ENCODE assay signal across 1 cellular context in genomic region chr12:104956870-104957301, GRCh38.
TF ChIP-seq lines count a peak whose summit lies in the region.

No MANE protein-coding gene starts in this region.

TF ChIP-seq in H1, 55 proteins besides CTCF, POLR2A, EP300 and RAD21 (continued from another document):
- TF ChIP-seq, protein P1, sequence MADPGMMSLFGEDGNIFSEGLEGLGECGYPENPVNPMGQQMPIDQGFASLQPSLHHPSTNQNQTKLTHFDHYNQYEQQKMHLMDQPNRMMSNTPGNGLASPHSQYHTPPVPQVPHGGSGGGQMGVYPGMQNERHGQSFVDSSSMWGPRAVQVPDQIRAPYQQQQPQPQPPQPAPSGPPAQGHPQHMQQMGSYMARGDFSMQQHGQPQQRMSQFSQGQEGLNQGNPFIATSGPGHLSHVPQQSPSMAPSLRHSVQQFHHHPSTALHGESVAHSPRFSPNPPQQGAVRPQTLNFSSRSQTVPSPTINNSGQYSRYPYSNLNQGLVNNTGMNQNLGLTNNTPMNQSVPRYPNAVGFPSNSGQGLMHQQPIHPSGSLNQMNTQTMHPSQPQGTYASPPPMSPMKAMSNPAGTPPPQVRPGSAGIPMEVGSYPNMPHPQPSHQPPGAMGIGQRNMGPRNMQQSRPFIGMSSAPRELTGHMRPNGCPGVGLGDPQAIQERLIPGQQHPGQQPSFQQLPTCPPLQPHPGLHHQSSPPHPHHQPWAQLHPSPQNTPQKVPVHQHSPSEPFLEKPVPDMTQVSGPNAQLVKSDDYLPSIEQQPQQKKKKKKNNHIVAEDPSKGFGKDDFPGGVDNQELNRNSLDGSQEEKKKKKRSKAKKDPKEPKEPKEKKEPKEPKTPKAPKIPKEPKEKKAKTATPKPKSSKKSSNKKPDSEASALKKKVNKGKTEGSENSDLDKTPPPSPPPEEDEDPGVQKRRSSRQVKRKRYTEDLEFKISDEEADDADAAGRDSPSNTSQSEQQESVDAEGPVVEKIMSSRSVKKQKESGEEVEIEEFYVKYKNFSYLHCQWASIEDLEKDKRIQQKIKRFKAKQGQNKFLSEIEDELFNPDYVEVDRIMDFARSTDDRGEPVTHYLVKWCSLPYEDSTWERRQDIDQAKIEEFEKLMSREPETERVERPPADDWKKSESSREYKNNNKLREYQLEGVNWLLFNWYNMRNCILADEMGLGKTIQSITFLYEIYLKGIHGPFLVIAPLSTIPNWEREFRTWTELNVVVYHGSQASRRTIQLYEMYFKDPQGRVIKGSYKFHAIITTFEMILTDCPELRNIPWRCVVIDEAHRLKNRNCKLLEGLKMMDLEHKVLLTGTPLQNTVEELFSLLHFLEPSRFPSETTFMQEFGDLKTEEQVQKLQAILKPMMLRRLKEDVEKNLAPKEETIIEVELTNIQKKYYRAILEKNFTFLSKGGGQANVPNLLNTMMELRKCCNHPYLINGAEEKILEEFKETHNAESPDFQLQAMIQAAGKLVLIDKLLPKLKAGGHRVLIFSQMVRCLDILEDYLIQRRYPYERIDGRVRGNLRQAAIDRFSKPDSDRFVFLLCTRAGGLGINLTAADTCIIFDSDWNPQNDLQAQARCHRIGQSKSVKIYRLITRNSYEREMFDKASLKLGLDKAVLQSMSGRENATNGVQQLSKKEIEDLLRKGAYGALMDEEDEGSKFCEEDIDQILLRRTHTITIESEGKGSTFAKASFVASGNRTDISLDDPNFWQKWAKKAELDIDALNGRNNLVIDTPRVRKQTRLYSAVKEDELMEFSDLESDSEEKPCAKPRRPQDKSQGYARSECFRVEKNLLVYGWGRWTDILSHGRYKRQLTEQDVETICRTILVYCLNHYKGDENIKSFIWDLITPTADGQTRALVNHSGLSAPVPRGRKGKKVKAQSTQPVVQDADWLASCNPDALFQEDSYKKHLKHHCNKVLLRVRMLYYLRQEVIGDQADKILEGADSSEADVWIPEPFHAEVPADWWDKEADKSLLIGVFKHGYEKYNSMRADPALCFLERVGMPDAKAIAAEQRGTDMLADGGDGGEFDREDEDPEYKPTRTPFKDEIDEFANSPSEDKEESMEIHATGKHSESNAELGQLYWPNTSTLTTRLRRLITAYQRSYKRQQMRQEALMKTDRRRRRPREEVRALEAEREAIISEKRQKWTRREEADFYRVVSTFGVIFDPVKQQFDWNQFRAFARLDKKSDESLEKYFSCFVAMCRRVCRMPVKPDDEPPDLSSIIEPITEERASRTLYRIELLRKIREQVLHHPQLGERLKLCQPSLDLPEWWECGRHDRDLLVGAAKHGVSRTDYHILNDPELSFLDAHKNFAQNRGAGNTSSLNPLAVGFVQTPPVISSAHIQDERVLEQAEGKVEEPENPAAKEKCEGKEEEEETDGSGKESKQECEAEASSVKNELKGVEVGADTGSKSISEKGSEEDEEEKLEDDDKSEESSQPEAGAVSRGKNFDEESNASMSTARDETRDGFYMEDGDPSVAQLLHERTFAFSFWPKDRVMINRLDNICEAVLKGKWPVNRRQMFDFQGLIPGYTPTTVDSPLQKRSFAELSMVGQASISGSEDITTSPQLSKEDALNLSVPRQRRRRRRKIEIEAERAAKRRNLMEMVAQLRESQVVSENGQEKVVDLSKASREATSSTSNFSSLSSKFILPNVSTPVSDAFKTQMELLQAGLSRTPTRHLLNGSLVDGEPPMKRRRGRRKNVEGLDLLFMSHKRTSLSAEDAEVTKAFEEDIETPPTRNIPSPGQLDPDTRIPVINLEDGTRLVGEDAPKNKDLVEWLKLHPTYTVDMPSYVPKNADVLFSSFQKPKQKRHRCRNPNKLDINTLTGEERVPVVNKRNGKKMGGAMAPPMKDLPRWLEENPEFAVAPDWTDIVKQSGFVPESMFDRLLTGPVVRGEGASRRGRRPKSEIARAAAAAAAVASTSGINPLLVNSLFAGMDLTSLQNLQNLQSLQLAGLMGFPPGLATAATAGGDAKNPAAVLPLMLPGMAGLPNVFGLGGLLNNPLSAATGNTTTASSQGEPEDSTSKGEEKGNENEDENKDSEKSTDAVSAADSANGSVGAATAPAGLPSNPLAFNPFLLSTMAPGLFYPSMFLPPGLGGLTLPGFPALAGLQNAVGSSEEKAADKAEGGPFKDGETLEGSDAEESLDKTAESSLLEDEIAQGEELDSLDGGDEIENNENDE (IDR thresholded peaks at IDR 0.05; ENCODE audit: insufficient replicate concordance, low read length) = no peak
- no peak for TF ChIP-seq FOSL1 (IDR thresholded peaks at IDR 0.05; ENCODE audit: insufficient read depth, low read depth, low read length)
- no peak for TF ChIP-seq TAF1 (IDR thresholded peaks at IDR 0.05; ENCODE audit: low read depth, low read length)
- TF ChIP-seq KDM5A (IDR thresholded peaks at IDR 0.05; ENCODE audit: low read length) = no peak
- TF ChIP-seq RBBP5 (IDR thresholded peaks at IDR 0.05; ENCODE audit: borderline replicate concordance, low read depth, low read length) = no peak
- no peak for TF ChIP-seq SIX5 (IDR thresholded peaks at IDR 0.05; ENCODE audit: low read depth, low read length)
- no peak for TF ChIP-seq E2F6 (IDR thresholded peaks at IDR 0.05)
- TF ChIP-seq BCL11A (IDR thresholded peaks at IDR 0.05; ENCODE audit: low read depth in 2 of 2, low read length in 2 of 2) = no peak
